In the genomic region with DNA sequence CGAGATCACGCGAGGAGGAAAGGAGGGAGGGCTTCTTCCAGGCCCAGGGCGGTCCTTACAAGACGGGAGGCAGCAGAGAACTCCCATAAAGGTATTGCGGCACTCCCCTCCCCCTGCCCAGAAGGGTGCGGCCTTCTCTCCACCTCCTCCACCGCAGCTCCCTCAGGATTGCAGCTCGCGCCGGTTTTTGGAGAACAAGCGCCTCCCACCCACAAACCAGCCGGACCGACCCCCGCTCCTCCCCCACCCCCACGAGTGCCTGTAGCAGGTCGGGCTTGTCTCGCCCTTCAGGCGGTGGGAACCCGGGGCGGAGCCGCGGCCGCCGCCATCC, we compare ENCODE assay signal across 8 cellular contexts. TPM values are rescaled to one million over a fixed set of nuclear protein-coding genes. Genes with fewer than 3 reads are reported as not detected.
A peak's percentile ranks its signal among the peaks of the same experiment; 100 is the strongest.
DNase-seq lines count a peak whose midpoint lies in the region; ATAC-seq and TF ChIP-seq lines count a peak whose summit lies in the region.

No MANE protein-coding gene starts in this region.

- H3K4me3 ChIP-seq in OCI-LY7 (ENCODE audit: low read depth, low read length, poor library complexity, severe bottlenecking): peak overlapping the region; percentile 96
- H3K4me3 ChIP-seq in heart left ventricle: peak overlapping the region; percentile 51 to 98 (median 89)

- no peaks in the 10 kb centered on the region for H3K27me3 ChIP-seq in heart left ventricle

- H3K27ac Mint-ChIP-seq in activated naive CD8-positive, alpha-beta T cell: peak overlapping the region; percentile 90
- H3K27ac Mint-ChIP-seq in progenitor cell of endocrine pancreas: peak overlapping the region; percentile 99

- H3K79me2 ChIP-seq in OCI-LY7 (ENCODE audit: insufficient read depth, low read depth, low read length): peaks cover 86% of the 10 kb centered on the region

- POLR2A ChIA-PET in OCI-LY7 (lab: Charles Lee): interaction anchor here (1.0 to 7.5 kb wide), 9 partner anchors 9 to 592 kb away, joined by 3 to 64 read pairs (median 8); a partner anchor contains a TSS

- 0 to 1% (median 0%) methylated on average over 17 to 25 of the region's 25 CpGs for WGBS in heart left ventricle, 4 donors

- H3K27ac ChIP-seq in OCI-LY7 (ENCODE audit: low read depth, low read length, poor library complexity, severe bottlenecking) (peak overlapping the region; percentile 87), heart left ventricle (peak overlapping the region; percentile 95 to 99 (median 99))

- peak; percentile 91 for DNase-seq in Daoy (ENCODE audit: low read depth)
- peak; percentile 98 for DNase-seq in HT1080 (ENCODE audit: low read depth)
- peak; percentile 89 for DNase-seq in OCI-LY7 (ENCODE audit: low spot score)
- peak in 1 of 5 donors; percentile 92 for DNase-seq in heart left ventricle
- no peak for DNase-seq in progenitor cell of endocrine pancreas (ENCODE audit: low spot score, unreplicated experiment)
- DNase-seq in OCI-M2 (lab: John Stamatoyannopoulos, UW; ENCODE audit: unreplicated experiment): no peak

- H3K27me3 Mint-ChIP-seq in activated naive CD8-positive, alpha-beta T cell: no peaks in the 10 kb centered on the region
- H3K27me3 Mint-ChIP-seq in progenitor cell of endocrine pancreas: no peaks in the 10 kb centered on the region

- H3K4me1 ChIP-seq in OCI-LY7 (ENCODE audit: insufficient read depth, low read length, poor library complexity, severe bottlenecking) (peaks cover 55% of the 10 kb centered on the region), heart left ventricle (peaks cover 16 to 74% (median 64%) of the 10 kb centered on the region in 12 donors)

- peak overlapping the region; percentile 95 for H3K4me2 ChIP-seq in OCI-LY7 (ENCODE audit: low read length)

- H3K36me3 Mint-ChIP-seq in activated naive CD8-positive, alpha-beta T cell: peaks cover 19% of the 10 kb centered on the region
- peaks cover 12% of the 10 kb centered on the region for H3K36me3 Mint-ChIP-seq in progenitor cell of endocrine pancreas (ENCODE audit: insufficient read depth)

- peaks cover 72% of the 10 kb centered on the region for H3K4me1 Mint-ChIP-seq in activated naive CD8-positive, alpha-beta T cell (ENCODE audit: low read depth)
- peaks cover 54% of the 10 kb centered on the region for H3K4me1 Mint-ChIP-seq in progenitor cell of endocrine pancreas (ENCODE audit: low read depth)

- no TSS peak for BruUV-seq in OCI-LY7 (replicated peaks; lab: Mats Ljungman, UMichigan)

- CTCF ChIA-PET in OCI-LY7 (lab: Charles Lee; ENCODE audit: unreplicated experiment): interaction anchor here (0.6 kb wide), 1 partner anchor 337 kb away, joined by 3 read pairs; no protein-coding TSS in a partner anchor

- peak in 1 of 2 donors; percentile 22 for TF ChIP-seq POLR2A in heart left ventricle (IDR thresholded peaks at IDR 0.05)

- H3K36me3 ChIP-seq in OCI-LY7 (ENCODE audit: insufficient read depth, low read length) (peaks cover 73% of the 10 kb centered on the region), heart left ventricle (peaks cover 0 to 42% (median 34%) of the 10 kb centered on the region in 9 donors)

- ATAC-seq in GM21423 (IDR thresholded peaks at IDR 0.05; ENCODE audit: unreplicated experiment) (peak; percentile 19), heart left ventricle (peak; percentile 10 to 60 (median 38))

- no peak overlapping the region for H2AFZ ChIP-seq in OCI-LY7 (ENCODE audit: low read length)

- no peaks in the 10 kb centered on the region for H3K9me3 Mint-ChIP-seq in activated naive CD8-positive, alpha-beta T cell (ENCODE audit: low read depth)
- H3K9me3 Mint-ChIP-seq in progenitor cell of endocrine pancreas (ENCODE audit: low read depth): no peaks in the 10 kb centered on the region

- no peaks in the 10 kb centered on the region for H3K9me3 ChIP-seq in OCI-LY7 (ENCODE audit: low read length)
- H3K9me3 ChIP-seq in heart left ventricle: no peaks in the 10 kb centered on the region

- TF ChIP-seq CTCF in OCI-LY7 (conservative IDR thresholded peaks at IDR 0.05; ENCODE audit: low read length) (no peak), heart left ventricle (IDR thresholded peaks at IDR 0.05) (peak in 1 of 12 donors; percentile 10), progenitor cell of endocrine pancreas (IDR thresholded peaks at IDR 0.05; ENCODE audit: unreplicated experiment) (no peak)

- intact Hi-C loops in OCI-LY7 (cut with micrococcal nuclease; ENCODE audit: unreplicated experiment) (loop anchor here (2.0 to 5.0 kb wide), 4 partner anchors 336 to 536 kb away; a partner anchor contains a TSS), heart left ventricle (cut with DNase I) (loop anchor here in 6 of 10 donors (2.0 to 5.0 kb wide), 3 partner anchors 27 to 34 kb away; a partner anchor contains a TSS)

- H3K4me3 Mint-ChIP-seq in activated naive CD8-positive, alpha-beta T cell: peak overlapping the region; percentile 91
- H3K4me3 Mint-ChIP-seq in progenitor cell of endocrine pancreas (ENCODE audit: low read depth): peak overlapping the region; percentile 97

- no peaks in the 10 kb centered on the region for H3K9me2 ChIP-seq in OCI-LY7 (ENCODE audit: insufficient read depth, low read length)

- H4K20me1 ChIP-seq in OCI-LY7 (ENCODE audit: insufficient read depth, low read length): peaks cover 77% of the 10 kb centered on the region

RNA-seq across cellular contexts. Expression of a gene that starts 1.1 kb away (rescaled TPM):
- total RNA-seq in Daoy (2014; rRNA removed; shearing (Covaris generic)): 24.5 TPM in 2 replicates
- total RNA-seq in HT1080 (2014; rRNA removed; shearing (Covaris generic)): 43.9 and 65.2 TPM in 2 replicates
- polyA plus RNA-seq in HT1080 (2015; cell fraction: cytosol; rRNA removed): 34.5 and 44.0 TPM in 2 replicates
- 128 and 158 TPM in 2 replicates for polyA plus RNA-seq in HT1080 (2015; cell fraction: nucleus; rRNA removed)
- 91.1 and 120 TPM in 2 replicates for total RNA-seq in OCI-LY7 (2014; rRNA removed; shearing (Covaris generic))
- total RNA-seq in OCI-LY7 (2022) (214 and 223 TPM in 2 replicates), heart left ventricle (10 to 100 TPM; 40.8 to 84.2 (median 53.9) TPM), progenitor cell of endocrine pancreas (227 and 233 TPM in 2 replicates)
- 10 to 100 TPM; 28.2 to 28.7 TPM for polyA plus RNA-seq in heart left ventricle

RNA-seq across cellular contexts. Expression of a gene that starts 33.4 kb away (rescaled TPM):
- total RNA-seq in Daoy (2014; rRNA removed; shearing (Covaris generic)): 65.4 and 67.9 TPM in 2 replicates
- 46.3 and 47.2 TPM in 2 replicates for total RNA-seq in HT1080 (2014; rRNA removed; shearing (Covaris generic))
- 41.6 and 44.5 TPM in 2 replicates for polyA plus RNA-seq in HT1080 (2015; cell fraction: cytosol; rRNA removed)
- 59.1 and 76.1 TPM in 2 replicates for polyA plus RNA-seq in HT1080 (2015; cell fraction: nucleus; rRNA removed)
- 12.4 and 20.7 TPM in 2 replicates for total RNA-seq in OCI-LY7 (2014; rRNA removed; shearing (Covaris generic))
- total RNA-seq in OCI-LY7 (2022): 57.0 and 58.8 TPM in 2 replicates
- total RNA-seq in heart left ventricle: 10 to 100 TPM; 25.3 to 65.5 (median 51.5) TPM
- 10 to 100 TPM; 47.0 to 63.0 TPM for polyA plus RNA-seq in heart left ventricle
- 61.3 and 62.4 TPM in 2 replicates for total RNA-seq in progenitor cell of endocrine pancreas

Comparison
In these comparisons a context has a peak if more than half of its experiments do, and no peak if none do; other contexts are left out.
1. DNase-seq: peak in Daoy (single experiment), HT1080 (single experiment) and OCI-LY7 (single experiment); none in progenitor cell of endocrine pancreas (single experiment) and OCI-M2 (single experiment).